Comparison of ENCODE assay signal across 8 cellular contexts in genomic region chr17:16438557-16439302, GRCh38. TPM values are rescaled to one million over a fixed set of nuclear protein-coding genes. Genes with fewer than 3 reads are reported as not detected.
DNase-seq lines count a peak whose midpoint lies in the region; ATAC-seq, FAIRE-seq and TF ChIP-seq lines count a peak whose summit lies in the region.

No MANE protein-coding gene starts in this region.

- H3F3A ChIP-seq in SU-DHL-6 (ENCODE audit: insufficient read depth), result peaks cover 47% of the 10 kb centered on the region

- intact Hi-C loops in pancreas (cut with DNase I) (no loop called here), tibial artery (cut with DNase I; ENCODE audit: low total_unique reads) (loop anchor here (5.0 kb wide), 1 partner anchor 51 kb away; no protein-coding TSS in a partner anchor)

- H3K27me3 Mint-ChIP-seq in activated naive CD8-positive, alpha-beta T cell treated with anti-CD3 and anti-CD28 coated beads, Interleukin-2, amount 50 U/mL, for 24 hours, result no peaks in the 10 kb centered on the region

- H4K20me1 ChIP-seq in SU-DHL-6 (ENCODE audit: low read depth, low read length), result no peaks in the 10 kb centered on the region; the same call in 1 of the 2 replicates

- WGBS in pancreas, 2 donors, result 0% methylated on average over 45 to 46 of the region's 46 CpGs

- H3K4me3 ChIP-seq in GM12875 (ENCODE audit: low read depth, low read length), result peak overlapping the region; percentile 83
- peak overlapping the region; percentile 94 for H3K4me3 ChIP-seq in SU-DHL-6 (ENCODE audit: insufficient read depth, low read length, poor library complexity, severe bottlenecking)
- H3K4me3 ChIP-seq in cardiac muscle cell, result peak overlapping the region; percentile 72
- H3K4me3 ChIP-seq in pancreas, result peak overlapping the region; percentile 77 to 96 (median 94)
- peak overlapping the region; percentile 78 to 98 for H3K4me3 ChIP-seq in tibial artery

- peak overlapping the region; percentile 99 for H3K27ac Mint-ChIP-seq in activated naive CD8-positive, alpha-beta T cell treated with anti-CD3 and anti-CD28 coated beads, Interleukin-2, amount 50 U/mL, for 24 hours

- peak overlapping the region; percentile 35 for H2AFZ ChIP-seq in SU-DHL-6 (ENCODE audit: low read depth, low read length, severe bottlenecking)

- TF ChIP-seq CTCF in GM12875 (IDR thresholded peaks at IDR 0.05; ENCODE audit: borderline replicate concordance, insufficient read depth, low read depth, low read length) (no peak), SU-DHL-6 (IDR thresholded peaks at IDR 0.05; ENCODE audit: insufficient read depth, low read length, poor library complexity, severe bottlenecking) (no peak), cardiac muscle cell (IDR thresholded peaks at IDR 0.05; ENCODE audit: low read depth, low read length) (no peak), pancreas (IDR thresholded peaks at IDR 0.05) (no peak), tibial artery (IDR thresholded peaks at IDR 0.05) (no peak)

- H3K4me3 Mint-ChIP-seq in activated naive CD8-positive, alpha-beta T cell treated with anti-CD3 and anti-CD28 coated beads, Interleukin-2, amount 50 U/mL, for 24 hours, result peak overlapping the region; percentile 95

- peak overlapping the region; percentile 84 for H3K4me2 ChIP-seq in SU-DHL-6 (ENCODE audit: low read depth, low read length, poor library complexity, severe bottlenecking)

- peaks cover 49% of the 10 kb centered on the region for H3K36me3 Mint-ChIP-seq in activated naive CD8-positive, alpha-beta T cell treated with anti-CD3 and anti-CD28 coated beads, Interleukin-2, amount 50 U/mL, for 24 hours (ENCODE audit: low read depth)

- peak overlapping the region; percentile 80 for H3K27ac ChIP-seq in SU-DHL-6 (ENCODE audit: low read depth, low read length)
- peak overlapping the region; percentile 92 for H3K27ac ChIP-seq in cardiac muscle cell
- H3K27ac ChIP-seq in pancreas, result peak overlapping the region; percentile 62 to 89 (median 84)
- peak overlapping the region; percentile 80 to 83 for H3K27ac ChIP-seq in tibial artery

- H3K4me1 ChIP-seq in cardiac muscle cell (ENCODE audit: low read depth) (peaks cover 17% of the 10 kb centered on the region), pancreas (peaks cover 16 to 37% (median 23%) of the 10 kb centered on the region in 3 donors), tibial artery (peaks cover 0 to 31% (median 30%) of the 10 kb centered on the region in 4 donors)

- ATAC-seq in HG02763 (IDR thresholded peaks at IDR 0.05; ENCODE audit: unreplicated experiment) (peak; percentile 79), pancreas (peak; percentile 87 to 94 (median 90))
- peak; percentile 91 for ATAC-seq in activated naive CD8-positive, alpha-beta T cell treated with anti-CD3 and anti-CD28 coated beads, Interleukin-2, amount 50 U/mL, for 24 hours

- no peaks in the 10 kb centered on the region for H3K9me3 ChIP-seq in SU-DHL-6 (ENCODE audit: insufficient read depth, low read length)
- H3K9me3 ChIP-seq in cardiac muscle cell (ENCODE audit: low read depth), result no peaks in the 10 kb centered on the region
- H3K9me3 ChIP-seq in pancreas, result no peaks in the 10 kb centered on the region
- H3K9me3 ChIP-seq in tibial artery, result no peaks in the 10 kb centered on the region

- peaks cover 49% of the 10 kb centered on the region for H3K4me1 Mint-ChIP-seq in activated naive CD8-positive, alpha-beta T cell treated with anti-CD3 and anti-CD28 coated beads, Interleukin-2, amount 50 U/mL, for 24 hours

- peaks cover 27% of the 10 kb centered on the region for H3K79me2 ChIP-seq in SU-DHL-6 (ENCODE audit: insufficient read depth, low read length)

- H3K36me3 ChIP-seq in SU-DHL-6 (ENCODE audit: low read length) (peaks cover 30% of the 10 kb centered on the region), cardiac muscle cell (peaks cover 26% of the 10 kb centered on the region), pancreas (peaks cover 0 to 28% (median 7%) of the 10 kb centered on the region in 3 donors), tibial artery (peaks cover 0 to 31% (median 23%) of the 10 kb centered on the region in 3 donors)

- H3K9ac ChIP-seq in SU-DHL-6 (ENCODE audit: low read length), result peak overlapping the region; percentile 99

- DNase-seq in NCI-H1417 (lab: John Stamatoyannopoulos, UW) (peak; percentile 94 to 99 (median 97)), cardiac muscle cell (ENCODE audit: low read depth in 1 of 2, low spot score in 1 of 2) (peak; percentile 99 to 100), pancreas (peak; percentile 89 to 97 (median 96)), tibial artery (peak; percentile 96 to 98)
- DNase-seq in activated naive CD8-positive, alpha-beta T cell treated with anti-CD3 and anti-CD28 coated beads, Interleukin-2, amount 50 U/mL, for 24 hours, result peak; percentile 95

- no peaks in the 10 kb centered on the region for H3K9me2 ChIP-seq in SU-DHL-6 (replicated peaks; ENCODE audit: insufficient read depth, low read length)

- H3K27me3 ChIP-seq in SU-DHL-6 (ENCODE audit: low read length), result no peaks in the 10 kb centered on the region
- H3K27me3 ChIP-seq in cardiac muscle cell, result no peaks in the 10 kb centered on the region
- no peaks in the 10 kb centered on the region for H3K27me3 ChIP-seq in pancreas
- no peaks in the 10 kb centered on the region for H3K27me3 ChIP-seq in tibial artery

- no peaks in the 10 kb centered on the region for H3K9me3 Mint-ChIP-seq in activated naive CD8-positive, alpha-beta T cell treated with anti-CD3 and anti-CD28 coated beads, Interleukin-2, amount 50 U/mL, for 24 hours

- FAIRE-seq in pancreas (lab: Jason Lieb, UNC), result peak; percentile 73

RNA-seq across cellular contexts. Expression of gene TRPV2, which starts 23.4 kb away (rescaled TPM):
- total RNA-seq in cardiac muscle cell (0.09 and 0.28 TPM in 2 replicates), pancreas (10 to 100 TPM in 2 of 6 donors, 1 to 10 TPM in 4; 2.8 to 14.7 (median 6.0) TPM)
- polyA plus RNA-seq in cardiac muscle cell (0.72 and 0.93 TPM in 2 replicates), pancreas (10 to 100 TPM in 1 of 2 donors, 1 to 10 TPM in 1; 7.8 to 10.8 TPM)

RNA-seq across cellular contexts. Expression of gene LRRC75A, which starts 53.3 kb away (rescaled TPM):
- total RNA-seq in cardiac muscle cell (23.1 and 31.3 TPM in 2 replicates), pancreas (1 to 10 TPM in 5 of 6 donors, under 1 TPM in 1; 0.95 to 2.7 (median 1.5) TPM)
- polyA plus RNA-seq in cardiac muscle cell (9.0 and 9.1 TPM in 2 replicates), pancreas (1 to 10 TPM; 2.3 to 4.0 TPM)

RNA-seq across cellular contexts. Expression of gene UBB, which starts 57.8 kb away (rescaled TPM):
- 1,467 and 1,491 TPM in 2 replicates for total RNA-seq in cardiac muscle cell
- polyA plus RNA-seq in cardiac muscle cell, result 1,854 and 2,609 TPM in 2 replicates
- total RNA-seq in pancreas, result 100 to 1,000 TPM; 479 to 972 (median 684) TPM
- polyA plus RNA-seq in pancreas, result 100 to 1,000 TPM; 321 to 937 TPM

Comparison
In these comparisons a context has a peak if more than half of its experiments do, and no peak if none do; other contexts are left out.
1. Peak in every context shown above with its lines: DNase-seq, ATAC-seq, H3K4me3 ChIP-seq and H3K27ac ChIP-seq.